ENCODE assay signal across 14 cellular contexts in the genomic region with DNA sequence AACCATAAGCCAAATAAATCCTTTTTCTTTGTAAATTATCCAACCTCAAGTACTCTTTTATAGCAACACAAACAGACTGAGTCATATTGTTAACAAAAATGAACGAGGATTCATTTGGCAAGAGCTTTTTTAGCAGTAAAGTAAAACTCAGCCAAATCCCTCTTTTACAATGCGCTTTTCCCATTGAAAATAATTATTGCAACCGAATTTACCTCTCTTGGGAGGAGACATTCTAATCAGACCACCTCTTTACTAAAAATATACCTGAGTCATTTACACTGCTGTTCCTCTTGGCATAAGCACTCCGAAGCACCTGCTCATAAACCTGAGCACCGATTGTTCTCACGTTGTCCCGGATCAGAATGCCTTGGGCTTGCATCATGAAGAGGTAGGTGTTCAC. TPM values are rescaled to one million over a fixed set of nuclear protein-coding genes. Genes with fewer than 3 reads are reported as not detected.
A peak's percentile ranks its signal among the peaks of the same experiment; 100 is the strongest.
DNase-seq lines count a peak whose midpoint lies in the region; ATAC-seq and TF ChIP-seq lines count a peak whose summit lies in the region.
"Had no signal": no experiment of that assay in that cellular context is flagged by ENCODE, and none has a peak within 500 bp of the region (broad histone marks: within the 10 kb centered on the region; RNA-seq: fewer than 3 reads in every experiment).

No MANE protein-coding gene starts in this region.

- ATAC-seq in GM18873 (IDR thresholded peaks at IDR 0.05; ENCODE audit: low FRiP score, unreplicated experiment) (no peak), HG03521 (IDR thresholded peaks at IDR 0.05; ENCODE audit: unreplicated experiment) (no peak)
- ATAC-seq: natural killer cell treated with Interleukin-12 subunit alpha and Interleukin-12 subunit beta and Interleukin-15 and Interleukin-18, amount 100 ng/mL, for 72 hours had no signal

- intact Hi-C loops in prostate gland (cut with DNase I): no loop called here

- WGBS in prostate gland: 28% methylated on average over 7 of the region's 7 CpGs

- no peaks in the 10 kb centered on the region for H3K27me3 Mint-ChIP-seq in mesothelial cell of epicardium (ENCODE audit: low read depth)
- H3K27me3 Mint-ChIP-seq: natural killer cell treated with Interleukin-12 subunit alpha and Interleukin-12 subunit beta and Interleukin-15 and Interleukin-18, amount 100 ng/mL, for 72 hours had no signal

- H3K4me1 ChIP-seq in prostate gland (replicated peaks): no peaks in the 10 kb centered on the region

- no peaks in the 10 kb centered on the region for H3K9me3 Mint-ChIP-seq in mesothelial cell of epicardium
- H3K9me3 Mint-ChIP-seq: natural killer cell treated with Interleukin-12 subunit alpha and Interleukin-12 subunit beta and Interleukin-15 and Interleukin-18, amount 100 ng/mL, for 72 hours had no signal

- H3K4me3 ChIP-seq in prostate gland: no peak overlapping the region

- no peak overlapping the region for H3K27ac Mint-ChIP-seq in mesothelial cell of epicardium

- H3K36me3 ChIP-seq in prostate gland: no peaks in the 10 kb centered on the region

- no peak overlapping the region for H3K4me3 Mint-ChIP-seq in mesothelial cell of epicardium

- no peaks in the 10 kb centered on the region for H3K9me3 ChIP-seq in prostate gland

- DNase-seq in DMS79 (lab: John Stamatoyannopoulos, UW): peak; percentile 94
- DNase-seq in NCI-H2107 (lab: John Stamatoyannopoulos, UW): peak; percentile 52
- DNase-seq in epithelial cell of prostate (ENCODE audit: low read depth, low spot score): no peak
- peak; percentile 55 for DNase-seq in prostate gland (ENCODE audit: low spot score)
- DNase-seq in AML-193 (lab: John Stamatoyannopoulos, UW): no peak
- DNase-seq in mesothelial cell of epicardium (ENCODE audit: low spot score in 2 of 2, unreplicated experiment in 2 of 2): no peak
- DNase-seq: H7, KBM-7, NCI-H526 treated with DMSO at 0.1 percent for 48 hours, SIG-M5 had no signal

- no peaks in the 10 kb centered on the region for H3K27me3 ChIP-seq in prostate gland (replicated peaks; ENCODE audit: insufficient read depth)

- H3K4me1 Mint-ChIP-seq in mesothelial cell of epicardium: no peaks in the 10 kb centered on the region

- H3K27ac ChIP-seq in epithelial cell of prostate (peak overlapping the region; percentile 27), prostate gland (no peak overlapping the region)
- H3K27ac ChIP-seq: VCaP had no signal

- TF ChIP-seq CTCF in prostate gland (IDR thresholded peaks at IDR 0.05) (no peak), mesothelial cell of epicardium (IDR thresholded peaks at IDR 0.05; ENCODE audit: unreplicated experiment) (no peak)

- no peak for TF ChIP-seq POLR2A in prostate gland (IDR thresholded peaks at IDR 0.05)

- peaks cover 26% of the 10 kb centered on the region for H3K36me3 Mint-ChIP-seq in mesothelial cell of epicardium

RNA-seq across cellular contexts. Expression of gene B4GALT5, which starts 57.4 kb away (rescaled TPM):
- total RNA-seq in prostate gland: 10 to 100 TPM; 17.8 to 53.7 TPM
- 52.6 to 53.8 TPM (median 52.6 TPM) in 3 replicates for total RNA-seq in mesothelial cell of epicardium

Comparison
In these comparisons a context has a peak if more than half of its experiments do, and no peak if none do; other contexts are left out.
1. DNase-seq: peak in DMS79 (single experiment), NCI-H2107 (single experiment) and prostate gland (single experiment); none in epithelial cell of prostate (single experiment), AML-193 (0 of 2) and mesothelial cell of epicardium (0 of 2).